ENCODE assay signal across 9 cellular contexts in genomic region chr16:20701692-20702091, GRCh38. TPM values are rescaled to one million over a fixed set of nuclear protein-coding genes. Genes with fewer than 3 reads are reported as not detected.
"Had no signal": no experiment of that assay in that cellular context is flagged by ENCODE, and none has a peak within 500 bp of the region (broad histone marks: within the 10 kb centered on the region; RNA-seq: fewer than 3 reads in every experiment).

No MANE protein-coding gene starts in this region.

RNA-seq across cellular contexts. Expression of gene ACSM1, which starts 4.2 kb away (rescaled TPM):
- total RNA-seq: OCI-LY7, PC-3, PC-9, Peyer's patch, Right ventricle myocardium superior, RPMI7951, SJSA1, SK-MEL-5 had no signal
- polyA plus RNA-seq: SK-N-SH had no signal
